ENCODE assay signal across 1 cellular context in genomic region chr1:203360772-203361171, GRCh38.
TF ChIP-seq lines count a peak whose summit lies in the region.

No MANE protein-coding gene starts in this region.

TF ChIP-seq in IMR-90, 13 proteins besides CTCF, POLR2A, EP300 and RAD21 (continued from another document):
- no peak for TF ChIP-seq USF2 (IDR thresholded peaks at IDR 0.05; ENCODE audit: low read depth, low read length)
- TF ChIP-seq MXI1 (IDR thresholded peaks at IDR 0.05; ENCODE audit: borderline replicate concordance, low read depth, low read length): no peak
- no peak for TF ChIP-seq RFX5 (IDR thresholded peaks at IDR 0.05; ENCODE audit: low read depth, low read length)
- TF ChIP-seq NFE2L2 (IDR thresholded peaks at IDR 0.05; ENCODE audit: low read depth, low read length): no peak
- no peak for TF ChIP-seq CHD1 (IDR thresholded peaks at IDR 0.05; ENCODE audit: low read depth, low read length)
- TF ChIP-seq SMC3 (IDR thresholded peaks at IDR 0.05; ENCODE audit: low read depth, low read length): no peak
